8 cellular contexts compared by ENCODE assay signal in genomic region chr3:66998899-66999235, GRCh38. TPM values are rescaled to one million over a fixed set of nuclear protein-coding genes. Genes with fewer than 3 reads are reported as not detected.
DNase-seq lines count a peak whose midpoint lies in the region; ATAC-seq and TF ChIP-seq lines count a peak whose summit lies in the region.

No MANE protein-coding gene starts in this region.

- no peaks in the 10 kb centered on the region for H3K9me2 ChIP-seq in MM.1S (replicated peaks; ENCODE audit: insufficient read depth, low read length)
- H3K9me2 ChIP-seq in neural cell (ENCODE audit: insufficient read depth, low read length), result no peaks in the 10 kb centered on the region

- H3K36me3 ChIP-seq in BLaER1 treated with 17β-estradiol and CSF1 and Interleukin-3, amounts not matched to agents 10 nM and 100 nM, result peaks cover 10 to 21% (median 16%) of the 10 kb centered on the region in 11 experiments
- peaks cover 13% of the 10 kb centered on the region for H3K36me3 ChIP-seq in MM.1S (replicated peaks; ENCODE audit: insufficient read depth, low read length)
- H3K36me3 ChIP-seq in neural cell (ENCODE audit: insufficient read depth, low read length), result no peaks in the 10 kb centered on the region

- peaks cover 54% of the 10 kb centered on the region for H3K79me2 ChIP-seq in MM.1S (ENCODE audit: low read length)
- no peaks in the 10 kb centered on the region for H3K79me2 ChIP-seq in neural cell (replicated peaks; ENCODE audit: insufficient read depth, low read length)

- peaks cover 23 to 41% (median 29%) of the 10 kb centered on the region in 10 experiments for H3K4me1 ChIP-seq in BLaER1 treated with 17β-estradiol and CSF1 and Interleukin-3, amounts not matched to agents 10 nM and 100 nM
- peaks cover 39% of the 10 kb centered on the region for H3K4me1 ChIP-seq in MM.1S (ENCODE audit: low read length)

- intact Hi-C loops in dendritic cell treated with granulocyte-macrophage colony-stimulating factor and Interleukin-4, amounts not matched to agents 40 ng/mL and 50 ng/mL, for 4 days (cut with micrococcal nuclease), result loop anchor here (2.0 to 5.0 kb wide), 2 partner anchors 497 to 656 kb away; partner anchors contain the start of genes LRIG1 and SUCLG2

- H3K36me3 Mint-ChIP-seq in dendritic cell treated with granulocyte-macrophage colony-stimulating factor and Interleukin-4, amounts not matched to agents 40 ng/mL and 50 ng/mL, for 4 days (ENCODE audit: low read depth), result peaks cover 24% of the 10 kb centered on the region

- TF ChIP-seq RAD21 in neural cell (conservative IDR thresholded peaks at IDR 0.05), result no peak

- H3K9me3 Mint-ChIP-seq in dendritic cell treated with granulocyte-macrophage colony-stimulating factor and Interleukin-4, amounts not matched to agents 40 ng/mL and 50 ng/mL, for 4 days, result no peaks in the 10 kb centered on the region

- H3K9ac ChIP-seq in BLaER1 treated with 17β-estradiol and CSF1 and Interleukin-3, amounts not matched to agents 10 nM and 100 nM, result peak overlapping the region; percentile 71 to 87 (median 83)
- peak overlapping the region; percentile 65 for H3K9ac ChIP-seq in MM.1S (ENCODE audit: low read length)
- H3K9ac ChIP-seq in neural cell (ENCODE audit: low read length), result peak overlapping the region; percentile 71

- peak overlapping the region; percentile 79 to 95 (median 88) for H3K4me2 ChIP-seq in BLaER1 treated with 17β-estradiol and CSF1 and Interleukin-3, amounts not matched to agents 10 nM and 100 nM
- H3K4me2 ChIP-seq in MM.1S (ENCODE audit: low read depth, low read length) (peak overlapping the region; percentile 89), neural cell (ENCODE audit: low read length) (peak overlapping the region; percentile 88)

- no peak for TF ChIP-seq CTCF in MM.1S (IDR thresholded peaks at IDR 0.05; ENCODE audit: low read length)
- TF ChIP-seq CTCF in neural cell (IDR thresholded peaks at IDR 0.05; ENCODE audit: poor library complexity, severe bottlenecking), result no peak

- H3K27me3 Mint-ChIP-seq in dendritic cell treated with granulocyte-macrophage colony-stimulating factor and Interleukin-4, amounts not matched to agents 40 ng/mL and 50 ng/mL, for 4 days, result peaks cover 2% of the 10 kb centered on the region

- peak overlapping the region; percentile 69 for H2AFZ ChIP-seq in MM.1S (ENCODE audit: low read length)
- peak overlapping the region; percentile 69 for H2AFZ ChIP-seq in neural cell (ENCODE audit: low read depth, low read length)

- ATAC-seq in GM21528 (IDR thresholded peaks at IDR 0.05; ENCODE audit: low FRiP score, unreplicated experiment), result no peak

- peak overlapping the region in 10 of 11 experiments; percentile 58 to 86 (median 66); a peak in 18 of 22 replicates for H3K27ac ChIP-seq in BLaER1 treated with 17β-estradiol and CSF1 and Interleukin-3, amounts not matched to agents 10 nM and 100 nM
- H3K27ac ChIP-seq in MM.1S (ENCODE audit: low read length) (peak overlapping the region; percentile 53), neural cell (ENCODE audit: low read length) (no peak overlapping the region)

- peaks cover 9% of the 10 kb centered on the region for H3K4me1 Mint-ChIP-seq in dendritic cell treated with granulocyte-macrophage colony-stimulating factor and Interleukin-4, amounts not matched to agents 40 ng/mL and 50 ng/mL, for 4 days (ENCODE audit: low read depth)

- H3K27me3 ChIP-seq in BLaER1 treated with 17β-estradiol and CSF1 and Interleukin-3, amounts not matched to agents 10 nM and 100 nM, result no peaks in the 10 kb centered on the region
- no peaks in the 10 kb centered on the region for H3K27me3 ChIP-seq in MM.1S (replicated peaks; ENCODE audit: insufficient read depth, low read length)
- H3K27me3 ChIP-seq in neural cell (ENCODE audit: insufficient read depth, low read depth, low read length), result no peaks in the 10 kb centered on the region

- H3K4me3 ChIP-seq in BLaER1 treated with 17β-estradiol and CSF1 and Interleukin-3, amounts not matched to agents 10 nM and 100 nM, result peak overlapping the region; percentile 70 to 92 (median 86)
- H3K4me3 ChIP-seq in MM.1S (ENCODE audit: low read length) (peak overlapping the region; percentile 88), neural cell (ENCODE audit: low read length) (peak overlapping the region; percentile 86)

- H4K20me1 ChIP-seq in BLaER1 treated with 17β-estradiol and CSF1 and Interleukin-3, amounts not matched to agents 10 nM and 100 nM, result peaks cover 0 to 16% (median 0%) of the 10 kb centered on the region in 11 experiments; a peak in 2 of 22 replicates
- H4K20me1 ChIP-seq in MM.1S (ENCODE audit: insufficient read depth, low read length), result no peaks in the 10 kb centered on the region
- no peaks in the 10 kb centered on the region for H4K20me1 ChIP-seq in neural cell (ENCODE audit: insufficient read depth)

- H3F3A ChIP-seq in MM.1S (ENCODE audit: insufficient read depth, low read length) (peaks cover 13% of the 10 kb centered on the region; the same call in 1 of the 2 replicates), neural cell (ENCODE audit: insufficient read depth, low read length, poor library complexity, severe bottlenecking) (no peaks in the 10 kb centered on the region)

- H3K4me3 Mint-ChIP-seq in dendritic cell treated with granulocyte-macrophage colony-stimulating factor and Interleukin-4, amounts not matched to agents 40 ng/mL and 50 ng/mL, for 4 days, result peak overlapping the region; percentile 87

- DNase-seq in MM.1S (no peak), NCI-H1436 treated with DMSO at 0.1 percent for 48 hours (lab: John Stamatoyannopoulos, UW) (no peak), EL (no peak)
- DNase-seq in activated CD4-positive, alpha-beta T cell treated with anti-CD3 and anti-CD28 coated beads, Interleukin-2, amount 50 U/mL, for 4 hours, result no peak

- H3K27ac Mint-ChIP-seq in dendritic cell treated with granulocyte-macrophage colony-stimulating factor and Interleukin-4, amounts not matched to agents 40 ng/mL and 50 ng/mL, for 4 days, result peak overlapping the region; percentile 85

- no peak for TF ChIP-seq EP300 in neural cell (conservative IDR thresholded peaks at IDR 0.05; ENCODE audit: poor library complexity, severe bottlenecking)

- H3K9me3 ChIP-seq in BLaER1 treated with 17β-estradiol and CSF1 and Interleukin-3, amounts not matched to agents 10 nM and 100 nM (replicated peaks in 1 of 11), result no peaks in the 10 kb centered on the region
- H3K9me3 ChIP-seq in MM.1S (replicated peaks; ENCODE audit: insufficient read depth, low read length), result no peaks in the 10 kb centered on the region
- no peaks in the 10 kb centered on the region for H3K9me3 ChIP-seq in neural cell (ENCODE audit: low read length)

TF ChIP-seq in neural cell, 6 proteins besides CTCF, POLR2A, EP300 and RAD21:
- TF ChIP-seq SMC3 (conservative IDR thresholded peaks at IDR 0.05; ENCODE audit: poor library complexity) (no peak), MXI1 (conservative IDR thresholded peaks at IDR 0.05; ENCODE audit: poor library complexity, severe bottlenecking) (no peak), REST (IDR thresholded peaks at IDR 0.05; ENCODE audit: borderline replicate concordance) (no peak), POLR2AphosphoS5 (IDR thresholded peaks at IDR 0.05) (no peak), EZH2 (IDR thresholded peaks at IDR 0.05; ENCODE audit: borderline replicate concordance, insufficient read depth, low read length, poor library complexity, severe bottlenecking) (no peak), TAF1 (IDR thresholded peaks at IDR 0.05; ENCODE audit: low read depth) (no peak)

RNA-seq across cellular contexts. Expression of gene KBTBD8, which starts 0.8 kb away (rescaled TPM):
- 4.7 and 5.0 TPM in 2 replicates for polyA plus RNA-seq in neural cell
- polyA minus RNA-seq in neural cell, result 18.3 and 19.2 TPM in 2 replicates
